18 cellular contexts compared by ENCODE assay signal in the genomic region with DNA sequence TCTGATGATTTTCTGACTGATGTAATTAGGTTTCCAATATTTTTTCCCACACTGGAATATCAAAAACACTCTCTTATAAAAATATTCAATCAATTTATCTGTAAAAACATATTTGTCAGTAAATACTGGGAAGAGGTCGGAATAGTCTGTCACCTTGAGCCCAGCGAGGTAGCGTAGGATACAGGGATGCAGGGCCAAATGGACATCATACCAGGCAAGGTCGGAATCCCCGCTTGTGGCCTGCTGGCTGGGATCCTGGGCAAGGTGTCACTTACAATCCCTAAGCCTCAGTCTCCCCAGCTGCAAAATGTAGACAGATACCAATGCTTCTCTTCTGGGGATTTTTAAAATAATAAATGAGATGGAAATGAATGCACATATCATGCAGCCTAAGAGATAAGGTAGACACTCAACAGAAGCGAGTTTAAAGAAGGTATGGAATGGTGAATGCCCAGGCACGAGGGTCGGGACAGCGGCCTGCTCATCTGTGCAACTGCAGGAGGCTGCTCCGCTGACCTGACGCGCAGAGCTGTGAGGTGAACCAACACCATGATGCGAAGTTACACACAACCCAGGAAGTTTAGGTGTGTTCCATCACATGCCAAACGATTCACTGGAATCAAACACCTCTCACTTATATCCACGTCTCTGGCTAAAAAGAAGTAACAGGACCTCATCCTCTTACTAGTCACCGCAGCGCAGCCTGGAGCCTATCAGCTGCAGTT.
"Had no signal": no experiment of that assay in that cellular context is flagged by ENCODE, and none has a peak within 500 bp of the region (broad histone marks: within the 10 kb centered on the region; RNA-seq: fewer than 3 reads in every experiment).

No MANE protein-coding gene starts in this region.

- H3K9me3 ChIP-seq: colonic mucosa, lower lobe of right lung had no signal

- H3K4me1 ChIP-seq: colonic mucosa, foreskin keratinocyte, lower lobe of right lung had no signal

- H3K27me3 ChIP-seq: brain microvascular endothelial cell, colonic mucosa, foreskin keratinocyte, hepatocyte had no signal

- H3K4me3 ChIP-seq: colonic mucosa, hepatocyte, lower lobe of right lung had no signal

- H3K4me2 ChIP-seq: hepatocyte had no signal

- H3K36me3 ChIP-seq: brain microvascular endothelial cell, colonic mucosa, lower lobe of right lung had no signal

- ATAC-seq: foreskin keratinocyte, left colon, lower lobe of right lung had no signal

- H2AFZ ChIP-seq: hepatocyte had no signal

- DNase-seq: activated CD4-positive, alpha-beta T cell treated with anti-CD3 and anti-CD28 coated beads, Interleukin-2, amount 10 ng/mL, durations not matched to agents 24 days and 14 days; activated CD4-positive, CD25-positive, alpha-beta regulatory T cell; activated CD8-positive, alpha-beta T cell treated with anti-CD3 and anti-CD28 coated beads for 36 hours; activated gamma-delta T cell treated with Interleukin-2 at 50 U/mL for 16 hours; activated T-cell treated with anti-CD3 and anti-CD28 coated beads, Interleukin-2, amount 50 U/mL, for 48 hours; anterior cingulate cortex; brain microvascular endothelial cell; central memory CD4-positive, alpha-beta T cell; colonic mucosa; foreskin keratinocyte; nucleus accumbens; retina; stimulated activated naive CD8-positive, alpha-beta T cell treated with anti-CD3 and anti-CD28 coated beads, Interleukin-15, amount 100 ng/mL, for 72 hours; T-helper 1 cell; T-helper 9 cell had no signal

- H3K27ac ChIP-seq: brain microvascular endothelial cell, colonic mucosa, foreskin keratinocyte, hepatocyte, lower lobe of right lung had no signal
